ENCODE assay signal across 9 cellular contexts in the genomic region with DNA sequence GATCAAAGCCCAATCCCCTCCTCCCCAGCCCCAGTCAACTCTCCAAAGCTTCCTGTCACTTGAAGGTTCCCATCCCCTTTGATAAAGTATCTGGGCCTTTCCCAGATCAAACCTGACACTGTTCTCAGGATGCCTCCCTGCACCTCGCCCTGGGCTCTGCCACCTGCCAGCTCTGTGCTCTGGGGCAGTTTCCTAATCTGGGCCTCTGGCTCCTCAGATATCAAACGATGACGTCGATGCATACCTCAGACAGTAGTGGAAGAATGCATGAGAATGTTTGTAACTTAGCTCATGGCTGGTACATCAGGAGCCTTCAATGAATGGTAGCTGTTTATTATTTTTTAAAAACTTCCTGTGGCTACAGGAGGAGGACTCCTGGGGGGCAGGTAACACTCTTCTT.
A peak's percentile ranks its signal among the peaks of the same experiment; 100 is the strongest.
DNase-seq lines count a peak whose midpoint lies in the region; ATAC-seq and TF ChIP-seq lines count a peak whose summit lies in the region.
"Had no signal": no experiment of that assay in that cellular context is flagged by ENCODE, and none has a peak within 500 bp of the region (broad histone marks: within the 10 kb centered on the region; RNA-seq: fewer than 3 reads in every experiment).

No MANE protein-coding gene starts in this region.

- no peaks in the 10 kb centered on the region for H4K20me1 ChIP-seq in GM23248 (ENCODE audit: insufficient read depth)

- peaks cover 100% of the 10 kb centered on the region for H3K36me3 Mint-ChIP-seq in activated T-helper 17 cell treated with anti-CD3 and anti-CD28 coated beads, Interleukin-2, amount 50 U/mL, for 72 hours (ENCODE audit: low read depth)

- TF ChIP-seq EP300 in gastroesophageal sphincter (IDR thresholded peaks at IDR 0.05) = no peak

- H3K4me1 ChIP-seq in GM23248 (ENCODE audit: insufficient read depth) = peaks cover 28% of the 10 kb centered on the region
- H3K4me1 ChIP-seq in gastroesophageal sphincter = peaks cover 0 to 20% (median 11%) of the 10 kb centered on the region in 3 donors

- H3K36me3 ChIP-seq in GM23248 (ENCODE audit: low read depth) (peaks cover 21% of the 10 kb centered on the region), gastroesophageal sphincter (peaks cover 0 to 10% of the 10 kb centered on the region in 2 donors)
- H3K36me3 ChIP-seq: neutrophil had no signal

- 0 out of 2 replicates have a peak overlapping the region, but pooled peaks have one; percentile 10 for H3K9ac ChIP-seq in GM23248

- peaks cover 16% of the 10 kb centered on the region for H3F3A ChIP-seq in GM23248 (ENCODE audit: insufficient read depth)

- peaks cover 26% of the 10 kb centered on the region for H3K79me2 ChIP-seq in GM23248 (ENCODE audit: insufficient read depth)

- no peaks in the 10 kb centered on the region for H3K9me2 ChIP-seq in GM23248 (ENCODE audit: insufficient read depth)

- TF ChIP-seq CTCF in gastroesophageal sphincter (IDR thresholded peaks at IDR 0.05) = no peak
- TF ChIP-seq CTCF in retinal pigment epithelial cell (conservative IDR thresholded peaks at IDR 0.05; ENCODE audit: low read depth, low read length) = no peak

- in situ Hi-C loops in GM23248 (cut with MboI) = loop anchor here (10.0 kb wide), 1 partner anchor 332 kb away; no protein-coding TSS in a partner anchor

- no peak overlapping the region for H3K4me3 ChIP-seq in GM23248
- H3K4me3 ChIP-seq in gastroesophageal sphincter = no peak overlapping the region
- no peak overlapping the region for H3K4me3 ChIP-seq in retinal pigment epithelial cell (ENCODE audit: low read length)

- H3K27me3 ChIP-seq in GM23248 (replicated peaks; ENCODE audit: insufficient read depth) (no peaks in the 10 kb centered on the region), gastroesophageal sphincter (no peaks in the 10 kb centered on the region)
- H3K27me3 ChIP-seq: neutrophil had no signal

- peak overlapping the region; percentile 84 for H3K27ac Mint-ChIP-seq in activated T-helper 17 cell treated with anti-CD3 and anti-CD28 coated beads, Interleukin-2, amount 50 U/mL, for 72 hours

- 0 out of 2 replicates have a peak overlapping the region, but pooled peaks have one; percentile 3 for H3K27ac ChIP-seq in GM23248
- peak overlapping the region in 2 of 4 donors; percentile 35 to 56 for H3K27ac ChIP-seq in gastroesophageal sphincter
- H3K27ac ChIP-seq: neutrophil had no signal

- no peaks in the 10 kb centered on the region for H3K9me3 Mint-ChIP-seq in activated T-helper 17 cell treated with anti-CD3 and anti-CD28 coated beads, Interleukin-2, amount 50 U/mL, for 72 hours

- H3K9me3 ChIP-seq in GM23248 (ENCODE audit: low read depth) = no peaks in the 10 kb centered on the region
- H3K9me3 ChIP-seq in gastroesophageal sphincter = no peaks in the 10 kb centered on the region
- H3K9me3 ChIP-seq: neutrophil had no signal

- H3K4me1 Mint-ChIP-seq in activated T-helper 17 cell treated with anti-CD3 and anti-CD28 coated beads, Interleukin-2, amount 50 U/mL, for 72 hours = peaks cover 32% of the 10 kb centered on the region

- whole genome bisulfite sequencing in GM23248 (ENCODE audit: low coverage in 1 of 2, low lambda C conversion rate in 2 of 2, missing lambda C conversion rate in 2 of 2), 2 experiments = 84% methylated on average over 4 of the region's 4 CpGs
- 61 to 86% methylated on average over 1 to 4 of the region's 4 CpGs for WGBS in gastroesophageal sphincter (ENCODE audit: low coverage in 1 of 2), 2 donors

- ATAC-seq in activated T-helper 17 cell treated with anti-CD3 and anti-CD28 coated beads, Interleukin-2, amount 50 U/mL, for 72 hours (replicated peaks) = no peak
- peak; percentile 48 for ATAC-seq in gastroesophageal sphincter
- no peak for ATAC-seq in GM19324 (IDR thresholded peaks at IDR 0.05; ENCODE audit: low FRiP score, unreplicated experiment)

- no peaks in the 10 kb centered on the region for H3K27me3 Mint-ChIP-seq in activated T-helper 17 cell treated with anti-CD3 and anti-CD28 coated beads, Interleukin-2, amount 50 U/mL, for 72 hours

- H3K4me3 Mint-ChIP-seq in activated T-helper 17 cell treated with anti-CD3 and anti-CD28 coated beads, Interleukin-2, amount 50 U/mL, for 72 hours = no peak overlapping the region

- no peak overlapping the region for H3K4me2 ChIP-seq in GM23248 (ENCODE audit: unreplicated experiment)

- TF ChIP-seq POLR2A in gastroesophageal sphincter (IDR thresholded peaks at IDR 0.05) = no peak

- DNase-seq in GM23248 = peak; percentile 74
- peak; percentile 59 for DNase-seq in retinal pigment epithelial cell (ENCODE audit: low read depth)
- DNase-seq in 8988T = no peak
- DNase-seq in NCI-H1092 (lab: John Stamatoyannopoulos, UW) = no peak
- DNase-seq: activated CD4-positive, CD25-positive, alpha-beta regulatory T cell treated with anti-CD3 and anti-CD28 coated beads, Interleukin-2, amount 50 U/mL, for 72 hours had no signal

- H2AFZ ChIP-seq in GM23248 = no peak overlapping the region

Comparison
In these comparisons a context has a peak if more than half of its experiments do, and no peak if none do; other contexts are left out.
1. DNase-seq: peak in GM23248 (single experiment) and retinal pigment epithelial cell (single experiment); none in 8988T (single experiment) and NCI-H1092 (single experiment).